10 cellular contexts compared by ENCODE assay signal in the genomic region with DNA sequence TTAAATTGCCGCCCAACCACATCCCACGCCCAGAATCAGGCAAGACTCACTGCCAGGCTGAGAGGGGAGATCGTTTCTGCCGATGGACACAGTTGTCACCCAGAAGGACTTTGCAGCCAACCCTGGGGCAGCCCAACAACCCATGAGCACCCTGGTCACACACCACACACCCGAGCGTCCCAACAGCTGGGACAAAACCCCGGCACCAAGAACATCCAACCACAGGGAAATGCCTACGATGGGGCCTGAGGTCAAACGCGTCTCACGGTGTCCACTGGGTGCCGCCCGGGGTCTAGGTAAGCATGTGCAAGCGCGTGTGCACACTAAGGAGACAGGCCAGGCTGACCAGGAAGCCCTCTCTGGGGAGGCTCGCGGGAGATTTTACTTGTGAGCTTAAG. TPM values are rescaled to one million over a fixed set of nuclear protein-coding genes. Genes with fewer than 3 reads are reported as not detected.
DNase-seq lines count a peak whose midpoint lies in the region; ATAC-seq and TF ChIP-seq lines count a peak whose summit lies in the region.
"Had no signal": no experiment of that assay in that cellular context is flagged by ENCODE, and none has a peak within 500 bp of the region (broad histone marks: within the 10 kb centered on the region; RNA-seq: fewer than 3 reads in every experiment).

No MANE protein-coding gene starts in this region.

- peaks cover 23% of the 10 kb centered on the region for H3K36me3 Mint-ChIP-seq in stimulated activated naive CD8-positive, alpha-beta T cell treated with anti-CD3 and anti-CD28 coated beads, Interleukin-15, Interleukin-2, amounts not matched to agents 100 ng/mL and 50 ng/mL, for 24 hours (ENCODE audit: low read depth)
- peaks cover 16% of the 10 kb centered on the region for H3K36me3 Mint-ChIP-seq in nephron progenitor cell (ENCODE audit: low read depth)

- no peaks in the 10 kb centered on the region for H3K9me3 ChIP-seq in ascending aorta

- no peak for ATAC-seq in stimulated activated naive CD8-positive, alpha-beta T cell treated with anti-CD3 and anti-CD28 coated beads, Interleukin-15, amount 100 ng/mL, for 72 hours
- ATAC-seq in HG03196 (IDR thresholded peaks at IDR 0.05; ENCODE audit: unreplicated experiment) = no peak

- H3K4me3 Mint-ChIP-seq in stimulated activated naive CD8-positive, alpha-beta T cell treated with anti-CD3 and anti-CD28 coated beads, Interleukin-15, Interleukin-2, amounts not matched to agents 100 ng/mL and 50 ng/mL, for 24 hours = no peak overlapping the region
- no peak overlapping the region for H3K4me3 Mint-ChIP-seq in stimulated activated naive CD8-positive, alpha-beta T cell treated with anti-CD3 and anti-CD28 coated beads, Interleukin-15, amount 100 ng/mL, for 72 hours
- H3K4me3 Mint-ChIP-seq in nephron progenitor cell = no peak overlapping the region

- H3K27ac ChIP-seq in RWPE1 = peak overlapping the region; percentile 3; the same call in 1 of the 2 replicates
- no peak overlapping the region for H3K27ac ChIP-seq in ascending aorta
- H3K27ac ChIP-seq: 22Rv1 had no signal

- H3K27me3 Mint-ChIP-seq in stimulated activated naive CD8-positive, alpha-beta T cell treated with anti-CD3 and anti-CD28 coated beads, Interleukin-15, Interleukin-2, amounts not matched to agents 100 ng/mL and 50 ng/mL, for 24 hours = no peaks in the 10 kb centered on the region
- H3K27me3 Mint-ChIP-seq in stimulated activated naive CD8-positive, alpha-beta T cell treated with anti-CD3 and anti-CD28 coated beads, Interleukin-15, amount 100 ng/mL, for 72 hours = no peaks in the 10 kb centered on the region
- peaks cover 7% of the 10 kb centered on the region for H3K27me3 Mint-ChIP-seq in nephron progenitor cell (ENCODE audit: low read depth, poor library complexity)

- no peaks in the 10 kb centered on the region for H3K4me1 ChIP-seq in ascending aorta

- H3K36me3 ChIP-seq in ascending aorta = peaks cover 11 to 14% of the 10 kb centered on the region in 2 donors

- H3K9me3 Mint-ChIP-seq in stimulated activated naive CD8-positive, alpha-beta T cell treated with anti-CD3 and anti-CD28 coated beads, Interleukin-15, Interleukin-2, amounts not matched to agents 100 ng/mL and 50 ng/mL, for 24 hours = no peaks in the 10 kb centered on the region
- H3K9me3 Mint-ChIP-seq in stimulated activated naive CD8-positive, alpha-beta T cell treated with anti-CD3 and anti-CD28 coated beads, Interleukin-15, amount 100 ng/mL, for 72 hours = no peaks in the 10 kb centered on the region
- H3K9me3 Mint-ChIP-seq in nephron progenitor cell = no peaks in the 10 kb centered on the region

- CTCF ChIA-PET in RWPE1 (lab: Yijun Ruan, JAX) = no interaction called here

- H3K4me3 ChIP-seq in ascending aorta = no peak overlapping the region

- no peak for DNase-seq in stimulated activated naive CD8-positive, alpha-beta T cell treated with anti-CD3 and anti-CD28 coated beads, Interleukin-15, amount 100 ng/mL, for 72 hours
- DNase-seq in RWPE1 (ENCODE audit: low spot score) (no peak), nephron progenitor cell (no peak), NCI-H1417 treated with DMSO at 0.1 percent for 48 hours (lab: John Stamatoyannopoulos, UW) (no peak), ascending aorta (ENCODE audit: low spot score in 2 of 2) (no peak)
- DNase-seq in activated CD4-positive, alpha-beta T cell treated with anti-CD3 and anti-CD28 coated beads, Interleukin-2, amount 50 U/mL, for 1 hour = no peak
- DNase-seq: DMS53 had no signal

- no peak for TF ChIP-seq CTCF in RWPE1 (conservative IDR thresholded peaks at IDR 0.05; ENCODE audit: low read depth)
- no peak for TF ChIP-seq CTCF in nephron progenitor cell (IDR thresholded peaks at IDR 0.05)
- no peak for TF ChIP-seq CTCF in ascending aorta (IDR thresholded peaks at IDR 0.05)

- POLR2A ChIA-PET in RWPE1 (lab: Yijun Ruan, JAX; ENCODE audit: low non-redundant PET) = no interaction called here

- peak overlapping the region; percentile 40 for H3K27ac Mint-ChIP-seq in stimulated activated naive CD8-positive, alpha-beta T cell treated with anti-CD3 and anti-CD28 coated beads, Interleukin-15, Interleukin-2, amounts not matched to agents 100 ng/mL and 50 ng/mL, for 24 hours
- H3K27ac Mint-ChIP-seq in stimulated activated naive CD8-positive, alpha-beta T cell treated with anti-CD3 and anti-CD28 coated beads, Interleukin-15, amount 100 ng/mL, for 72 hours = no peak overlapping the region
- peak overlapping the region; percentile 84 for H3K27ac Mint-ChIP-seq in nephron progenitor cell

- intact Hi-C loops in ascending aorta (cut with DNase I) = no loop called here

- no peaks in the 10 kb centered on the region for H3K27me3 ChIP-seq in ascending aorta

- peaks cover 19% of the 10 kb centered on the region for H3K4me1 Mint-ChIP-seq in stimulated activated naive CD8-positive, alpha-beta T cell treated with anti-CD3 and anti-CD28 coated beads, Interleukin-15, Interleukin-2, amounts not matched to agents 100 ng/mL and 50 ng/mL, for 24 hours (ENCODE audit: low read depth)
- peaks cover 31% of the 10 kb centered on the region for H3K4me1 Mint-ChIP-seq in stimulated activated naive CD8-positive, alpha-beta T cell treated with anti-CD3 and anti-CD28 coated beads, Interleukin-15, amount 100 ng/mL, for 72 hours
- H3K4me1 Mint-ChIP-seq in nephron progenitor cell = peaks cover 6% of the 10 kb centered on the region

RNA-seq across cellular contexts. Expression of a gene that starts 13.0 kb away (rescaled TPM):
- total RNA-seq in ascending aorta = 38.7 TPM

RNA-seq across cellular contexts. Expression of a gene that starts 16.4 kb away (rescaled TPM):
- 55.0 TPM for total RNA-seq in ascending aorta

RNA-seq across cellular contexts. Expression of a gene that starts 32.1 kb away (rescaled TPM):
- total RNA-seq in ascending aorta = 514 TPM

Comparison
In these comparisons a context has a peak if more than half of its experiments do, and no peak if none do; other contexts are left out.
1. H3K27ac Mint-ChIP-seq: peak in stimulated activated naive CD8-positive, alpha-beta T cell treated with anti-CD3 and anti-CD28 coated beads, Interleukin-15, Interleukin-2, amounts not matched to agents 100 ng/mL and 50 ng/mL, for 24 hours (single experiment) and nephron progenitor cell (single experiment); none in stimulated activated naive CD8-positive, alpha-beta T cell treated with anti-CD3 and anti-CD28 coated beads, Interleukin-15, amount 100 ng/mL, for 72 hours (0 of 2).